ENCODE assay signal across 8 cellular contexts in genomic region chr16:87806246-87806607, GRCh38. TPM values are rescaled to one million over a fixed set of nuclear protein-coding genes. Genes with fewer than 3 reads are reported as not detected.
DNase-seq lines count a peak whose midpoint lies in the region; ATAC-seq and TF ChIP-seq lines count a peak whose summit lies in the region.

No MANE protein-coding gene starts in this region.

- intact Hi-C loops in A673 (cut with micrococcal nuclease; ENCODE audit: unreplicated experiment) (no loop called here), left lung (cut with DNase I) (no loop called here), thyroid gland (cut with DNase I) (no loop called here)
- intact Hi-C loops in activated T-helper 2 cell treated with anti-CD3 and anti-CD28 coated beads, Interferon-gamma antibody, Interleukin-2, Interleukin-4, amounts not matched to agents 10 μg/mL and 5 μg/mL and 100 μg/mL, durations not matched to agents 14 hours and 24 hours and 36 hours (cut with micrococcal nuclease): no loop called here

- H3K27me3 Mint-ChIP-seq in activated T-helper 2 cell treated with anti-CD3 and anti-CD28 coated beads, Interferon-gamma antibody, Interleukin-2, Interleukin-4, amounts not matched to agents 10 μg/mL and 5 μg/mL and 100 μg/mL, durations not matched to agents 14 hours and 24 hours and 36 hours (ENCODE audit: low read depth): no peaks in the 10 kb centered on the region

- peak overlapping the region; percentile 93 for H3K27ac Mint-ChIP-seq in activated T-helper 2 cell treated with anti-CD3 and anti-CD28 coated beads, Interferon-gamma antibody, Interleukin-2, Interleukin-4, amounts not matched to agents 10 μg/mL and 5 μg/mL and 100 μg/mL, durations not matched to agents 14 hours and 24 hours and 36 hours

- no peaks in the 10 kb centered on the region for H3K9me3 Mint-ChIP-seq in activated T-helper 2 cell treated with anti-CD3 and anti-CD28 coated beads, Interferon-gamma antibody, Interleukin-2, Interleukin-4, amounts not matched to agents 10 μg/mL and 5 μg/mL and 100 μg/mL, durations not matched to agents 14 hours and 24 hours and 36 hours

- H3K27ac ChIP-seq in A673 (ENCODE audit: low read depth, low read length, poor library complexity, severe bottlenecking) (peak overlapping the region; percentile 88), HEK293 (ENCODE audit: extremely low read depth, low read depth, low read length) (peak overlapping the region; percentile 28; the same call in 1 of the 2 replicates), left lung (peak overlapping the region in 1 of 2 donors; percentile 33), thyroid gland (no peak overlapping the region)

- no peak for TF ChIP-seq POLR2A in thyroid gland (IDR thresholded peaks at IDR 0.05)

- peaks cover 25% of the 10 kb centered on the region for H3K4me1 Mint-ChIP-seq in activated T-helper 2 cell treated with anti-CD3 and anti-CD28 coated beads, Interferon-gamma antibody, Interleukin-2, Interleukin-4, amounts not matched to agents 10 μg/mL and 5 μg/mL and 100 μg/mL, durations not matched to agents 14 hours and 24 hours and 36 hours (ENCODE audit: low read depth)

- POLR2A ChIA-PET in A673 (lab: Charles Lee; ENCODE audit: low non-redundant PET) (interaction anchor here (0.5 kb wide), 1 partner anchor 506 kb away, joined by 18 read pairs; no protein-coding TSS in a partner anchor), HEK293 (lab: Yijun Ruan, JAX) (interaction anchor here (0.7 to 2.3 kb wide), 4 partner anchors 25 to 65 kb away, joined by 3 to 8 read pairs (median 6); no protein-coding TSS in a partner anchor)

- 57 to 66% methylated on average over 6 to 15 of the region's 16 CpGs for WGBS in thyroid gland, 2 donors

- H3K27me3 ChIP-seq in A673 (replicated peaks; ENCODE audit: insufficient read depth, low read depth, low read length, poor library complexity): no peaks in the 10 kb centered on the region
- peaks cover 0 to 18% of the 10 kb centered on the region in 2 donors for H3K27me3 ChIP-seq in left lung
- H3K27me3 ChIP-seq in thyroid gland: no peaks in the 10 kb centered on the region

- DNase-seq in A673 (ENCODE audit: low spot score) (no peak), left lung (no peak), DMS153 treated with DMSO at 0.1 percent for 48 hours (lab: John Stamatoyannopoulos, UW; ENCODE audit: unreplicated experiment) (no peak), thyroid gland (no peak)
- no peak for DNase-seq in activated T-helper 2 cell treated with anti-CD3 and anti-CD28 coated beads, Interferon-gamma antibody, Interleukin-2, Interleukin-4, amounts not matched to agents 10 μg/mL and 5 μg/mL and 100 μg/mL, durations not matched to agents 14 hours and 24 hours and 36 hours (ENCODE audit: low spot score)
- DNase-seq in central memory CD4-positive, alpha-beta T cell: no peak

- TF ChIP-seq CTCF in A673 (conservative IDR thresholded peaks at IDR 0.05; ENCODE audit: low read depth, low read length) (no peak), HEK293 (tag by site-specific recombination; IDR thresholded peaks at IDR 0.05) (no peak), left lung (IDR thresholded peaks at IDR 0.05) (no peak), thyroid gland (IDR thresholded peaks at IDR 0.05) (no peak)

- ATAC-seq in left lung (peak; percentile 5), GM21447 (IDR thresholded peaks at IDR 0.05; ENCODE audit: unreplicated experiment) (no peak)

- CTCF ChIA-PET in A673 (lab: Charles Lee): no interaction called here
- CTCF ChIA-PET in HEK293 (lab: Yijun Ruan, JAX): interaction anchor here (1.3 to 2.8 kb wide), 3 partner anchors 27 to 66 kb away, joined by 5 to 19 read pairs (median 12); no protein-coding TSS in a partner anchor

- H3K4me3 Mint-ChIP-seq in activated T-helper 2 cell treated with anti-CD3 and anti-CD28 coated beads, Interferon-gamma antibody, Interleukin-2, Interleukin-4, amounts not matched to agents 10 μg/mL and 5 μg/mL and 100 μg/mL, durations not matched to agents 14 hours and 24 hours and 36 hours (ENCODE audit: low read depth): peak overlapping the region; percentile 81

- peaks cover 29% of the 10 kb centered on the region for H3K4me1 ChIP-seq in A673 (ENCODE audit: insufficient read depth, low read length, poor library complexity, severe bottlenecking)
- peaks cover 4% of the 10 kb centered on the region; the same call in 1 of the 2 replicates for H3K4me1 ChIP-seq in HEK293 (ENCODE audit: control insufficient read depth, insufficient read depth, low read length)
- H3K4me1 ChIP-seq in left lung: peaks cover 5 to 16% of the 10 kb centered on the region in 2 donors
- H3K4me1 ChIP-seq in thyroid gland: peaks cover 7 to 12% of the 10 kb centered on the region in 2 donors

- H3K36me3 Mint-ChIP-seq in activated T-helper 2 cell treated with anti-CD3 and anti-CD28 coated beads, Interferon-gamma antibody, Interleukin-2, Interleukin-4, amounts not matched to agents 10 μg/mL and 5 μg/mL and 100 μg/mL, durations not matched to agents 14 hours and 24 hours and 36 hours (ENCODE audit: low read depth): no peaks in the 10 kb centered on the region

- H3K9me3 ChIP-seq in A673 (ENCODE audit: low read depth, low read length, poor library complexity, severe bottlenecking): no peaks in the 10 kb centered on the region
- H3K9me3 ChIP-seq in HEK293 (ENCODE audit: control insufficient read depth, insufficient read depth, low read depth, low read length): no peaks in the 10 kb centered on the region
- H3K9me3 ChIP-seq in left lung: no peaks in the 10 kb centered on the region
- H3K9me3 ChIP-seq in thyroid gland: no peaks in the 10 kb centered on the region

- no peak overlapping the region for H3K4me3 ChIP-seq in A673 (ENCODE audit: low read depth, low read length, poor library complexity, severe bottlenecking)
- peak overlapping the region; percentile 12; the same call in 1 of the 2 replicates for H3K4me3 ChIP-seq in HEK293 (ENCODE audit: low read depth, low read length)
- H3K4me3 ChIP-seq in left lung: peak overlapping the region; percentile 12 to 25
- H3K4me3 ChIP-seq in thyroid gland (replicated peaks in 1 of 3): peak overlapping the region in 1 of 3 donors; percentile 17

- no TSS peak for BruUV-seq in A673 (replicated peaks; lab: Mats Ljungman, UMichigan)

- no peaks in the 10 kb centered on the region for H3K36me3 ChIP-seq in A673 (ENCODE audit: insufficient read depth, low read length, poor library complexity, severe bottlenecking)
- no peaks in the 10 kb centered on the region for H3K36me3 ChIP-seq in HEK293 (ENCODE audit: control insufficient read depth in 2 of 2, insufficient read depth in 1 of 2, low read length in 2 of 2)
- H3K36me3 ChIP-seq in left lung: no peaks in the 10 kb centered on the region
- no peaks in the 10 kb centered on the region for H3K36me3 ChIP-seq in thyroid gland

TF ChIP-seq in HEK293, 187 proteins besides CTCF, POLR2A, EP300 and RAD21 (continues in another document):
- TF ChIP-seq, protein P1, sequence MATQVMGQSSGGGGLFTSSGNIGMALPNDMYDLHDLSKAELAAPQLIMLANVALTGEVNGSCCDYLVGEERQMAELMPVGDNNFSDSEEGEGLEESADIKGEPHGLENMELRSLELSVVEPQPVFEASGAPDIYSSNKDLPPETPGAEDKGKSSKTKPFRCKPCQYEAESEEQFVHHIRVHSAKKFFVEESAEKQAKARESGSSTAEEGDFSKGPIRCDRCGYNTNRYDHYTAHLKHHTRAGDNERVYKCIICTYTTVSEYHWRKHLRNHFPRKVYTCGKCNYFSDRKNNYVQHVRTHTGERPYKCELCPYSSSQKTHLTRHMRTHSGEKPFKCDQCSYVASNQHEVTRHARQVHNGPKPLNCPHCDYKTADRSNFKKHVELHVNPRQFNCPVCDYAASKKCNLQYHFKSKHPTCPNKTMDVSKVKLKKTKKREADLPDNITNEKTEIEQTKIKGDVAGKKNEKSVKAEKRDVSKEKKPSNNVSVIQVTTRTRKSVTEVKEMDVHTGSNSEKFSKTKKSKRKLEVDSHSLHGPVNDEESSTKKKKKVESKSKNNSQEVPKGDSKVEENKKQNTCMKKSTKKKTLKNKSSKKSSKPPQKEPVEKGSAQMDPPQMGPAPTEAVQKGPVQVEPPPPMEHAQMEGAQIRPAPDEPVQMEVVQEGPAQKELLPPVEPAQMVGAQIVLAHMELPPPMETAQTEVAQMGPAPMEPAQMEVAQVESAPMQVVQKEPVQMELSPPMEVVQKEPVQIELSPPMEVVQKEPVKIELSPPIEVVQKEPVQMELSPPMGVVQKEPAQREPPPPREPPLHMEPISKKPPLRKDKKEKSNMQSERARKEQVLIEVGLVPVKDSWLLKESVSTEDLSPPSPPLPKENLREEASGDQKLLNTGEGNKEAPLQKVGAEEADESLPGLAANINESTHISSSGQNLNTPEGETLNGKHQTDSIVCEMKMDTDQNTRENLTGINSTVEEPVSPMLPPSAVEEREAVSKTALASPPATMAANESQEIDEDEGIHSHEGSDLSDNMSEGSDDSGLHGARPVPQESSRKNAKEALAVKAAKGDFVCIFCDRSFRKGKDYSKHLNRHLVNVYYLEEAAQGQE (tag by site-specific recombination; IDR thresholded peaks at IDR 0.05): peak; percentile 40; the same call in 1 of the 2 replicates

RNA-seq across cellular contexts. Expression of gene KLHDC4, which starts 40.4 kb away (rescaled TPM):
- total RNA-seq in A673 (2021) (83.3 and 86.6 TPM in 2 replicates), left lung (10 to 100 TPM; 31.3 to 32.8 TPM), thyroid gland (10 to 100 TPM; 19.9 to 40.9 (median 30.3) TPM)
- 68.5 and 73.1 TPM in 2 replicates for total RNA-seq in activated T-helper 2 cell treated with anti-CD3 and anti-CD28 coated beads, Interferon-gamma antibody, Interleukin-2, Interleukin-4, amounts not matched to agents 10 μg/mL and 5 μg/mL and 100 μg/mL, durations not matched to agents 14 hours and 24 hours and 36 hours

Comparison
In these comparisons a context has a peak if more than half of its experiments do, and no peak if none do; other contexts are left out.
1. H3K27ac ChIP-seq: peak in A673 (single experiment) and HEK293 (single experiment); none in thyroid gland (0 of 3).